Comparison of ENCODE assay signal across 15 cellular contexts in genomic region chr15:59260090-59260489, GRCh38. TPM values are rescaled to one million over a fixed set of nuclear protein-coding genes. Genes with fewer than 3 reads are reported as not detected.
DNase-seq lines count a peak whose midpoint lies in the region; ATAC-seq lines count a peak whose summit lies in the region.
"Had no signal": no experiment of that assay in that cellular context is flagged by ENCODE, and none has a peak within 500 bp of the region (broad histone marks: within the 10 kb centered on the region; RNA-seq: fewer than 3 reads in every experiment).

No MANE protein-coding gene starts in this region.

- ATAC-seq in stimulated activated naive CD8-positive, alpha-beta T cell treated with anti-CD3 and anti-CD28 coated beads, Interleukin-15, amount 100 ng/mL, for 72 hours, result no peak
- ATAC-seq in activated T-cell treated with anti-CD3 and anti-CD28 coated beads, Interleukin-2, amount 50 U/mL, for 4 hours, result no peak
- ATAC-seq in HG02840 (IDR thresholded peaks at IDR 0.05; ENCODE audit: low FRiP score, unreplicated experiment), result no peak

- no peaks in the 10 kb centered on the region for H3K27me3 Mint-ChIP-seq in stimulated activated naive CD8-positive, alpha-beta T cell treated with anti-CD3 and anti-CD28 coated beads, Interleukin-15, Interleukin-2, amounts not matched to agents 100 ng/mL and 50 ng/mL, for 24 hours
- no peaks in the 10 kb centered on the region for H3K27me3 Mint-ChIP-seq in stimulated activated naive CD8-positive, alpha-beta T cell treated with anti-CD3 and anti-CD28 coated beads, Interleukin-15, amount 100 ng/mL, for 72 hours
- H3K27me3 Mint-ChIP-seq in activated T-cell treated with anti-CD3 and anti-CD28 coated beads, Interleukin-2, amount 50 U/mL, for 4 hours (ENCODE audit: low read depth), result no peaks in the 10 kb centered on the region

- H3K36me3 ChIP-seq in mucosa of rectum (ENCODE audit: control insufficient read depth in 2 of 2, insufficient read depth in 2 of 2, low read length in 2 of 2) (no peaks in the 10 kb centered on the region), HAP-1 (replicated peaks) (no peaks in the 10 kb centered on the region)

- no peaks in the 10 kb centered on the region for H3K9me3 Mint-ChIP-seq in stimulated activated naive CD8-positive, alpha-beta T cell treated with anti-CD3 and anti-CD28 coated beads, Interleukin-15, Interleukin-2, amounts not matched to agents 100 ng/mL and 50 ng/mL, for 24 hours
- H3K9me3 Mint-ChIP-seq in stimulated activated naive CD8-positive, alpha-beta T cell treated with anti-CD3 and anti-CD28 coated beads, Interleukin-15, amount 100 ng/mL, for 72 hours, result no peaks in the 10 kb centered on the region
- H3K9me3 Mint-ChIP-seq in activated T-cell treated with anti-CD3 and anti-CD28 coated beads, Interleukin-2, amount 50 U/mL, for 4 hours, result no peaks in the 10 kb centered on the region

- H3K27me3 ChIP-seq in mucosa of rectum (ENCODE audit: control insufficient read depth in 2 of 2, insufficient read depth in 2 of 2, low read length in 2 of 2) (no peaks in the 10 kb centered on the region), HAP-1 (ENCODE audit: low read depth) (no peaks in the 10 kb centered on the region)

- peak overlapping the region; percentile 97 for H3K27ac Mint-ChIP-seq in stimulated activated naive CD8-positive, alpha-beta T cell treated with anti-CD3 and anti-CD28 coated beads, Interleukin-15, Interleukin-2, amounts not matched to agents 100 ng/mL and 50 ng/mL, for 24 hours
- H3K27ac Mint-ChIP-seq in stimulated activated naive CD8-positive, alpha-beta T cell treated with anti-CD3 and anti-CD28 coated beads, Interleukin-15, amount 100 ng/mL, for 72 hours, result no peak overlapping the region

- H3K4me3 Mint-ChIP-seq in stimulated activated naive CD8-positive, alpha-beta T cell treated with anti-CD3 and anti-CD28 coated beads, Interleukin-15, Interleukin-2, amounts not matched to agents 100 ng/mL and 50 ng/mL, for 24 hours, result no peak overlapping the region
- H3K4me3 Mint-ChIP-seq in stimulated activated naive CD8-positive, alpha-beta T cell treated with anti-CD3 and anti-CD28 coated beads, Interleukin-15, amount 100 ng/mL, for 72 hours, result no peak overlapping the region
- no peak overlapping the region for H3K4me3 Mint-ChIP-seq in activated T-cell treated with anti-CD3 and anti-CD28 coated beads, Interleukin-2, amount 50 U/mL, for 4 hours

- in situ Hi-C loops in HAP-1 (cut with MboI; ENCODE audit: low sequenced_read_pairs), result no loop called here

- H3K27ac ChIP-seq in cingulate gyrus (ENCODE audit: low read depth, low read length), result peak overlapping the region; percentile 96
- H3K27ac ChIP-seq in mucosa of rectum (ENCODE audit: low read depth in 2 of 2, low read length in 2 of 2), result peak overlapping the region; percentile 58 to 69

- peaks cover 53% of the 10 kb centered on the region for H3K4me1 Mint-ChIP-seq in stimulated activated naive CD8-positive, alpha-beta T cell treated with anti-CD3 and anti-CD28 coated beads, Interleukin-15, Interleukin-2, amounts not matched to agents 100 ng/mL and 50 ng/mL, for 24 hours (ENCODE audit: low read depth)
- H3K4me1 Mint-ChIP-seq in stimulated activated naive CD8-positive, alpha-beta T cell treated with anti-CD3 and anti-CD28 coated beads, Interleukin-15, amount 100 ng/mL, for 72 hours, result peaks cover 51% of the 10 kb centered on the region
- peaks cover 16% of the 10 kb centered on the region for H3K4me1 Mint-ChIP-seq in activated T-cell treated with anti-CD3 and anti-CD28 coated beads, Interleukin-2, amount 50 U/mL, for 4 hours (ENCODE audit: low read depth)

- H3K9ac ChIP-seq in mucosa of rectum (ENCODE audit: low read depth in 1 of 2, low read length in 2 of 2), result peak overlapping the region in 1 of 2 donors; percentile 23

- peaks cover 9% of the 10 kb centered on the region for H3K36me3 Mint-ChIP-seq in stimulated activated naive CD8-positive, alpha-beta T cell treated with anti-CD3 and anti-CD28 coated beads, Interleukin-15, Interleukin-2, amounts not matched to agents 100 ng/mL and 50 ng/mL, for 24 hours (ENCODE audit: low read depth)
- H3K36me3 Mint-ChIP-seq in activated T-cell treated with anti-CD3 and anti-CD28 coated beads, Interleukin-2, amount 50 U/mL, for 4 hours (ENCODE audit: insufficient read depth), result no peaks in the 10 kb centered on the region

- H3K4me3 ChIP-seq in mucosa of rectum (ENCODE audit: low read length in 2 of 2) (no peak overlapping the region), HAP-1 (no peak overlapping the region)

- H3K4me1 ChIP-seq in mucosa of rectum (ENCODE audit: control insufficient read depth in 2 of 2, insufficient read depth in 2 of 2, low read length in 2 of 2) (peaks cover 19 to 40% of the 10 kb centered on the region in 2 donors), HAP-1 (no peaks in the 10 kb centered on the region)

- no peak for DNase-seq in stimulated activated naive CD8-positive, alpha-beta T cell treated with anti-CD3 and anti-CD28 coated beads, Interleukin-15, amount 100 ng/mL, for 72 hours
- no peak for DNase-seq in activated T-cell treated with anti-CD3 and anti-CD28 coated beads, Interleukin-2, amount 50 U/mL, for 4 hours
- DNase-seq in H4 (ENCODE audit: low spot score), result no peak
- DNase-seq in HAP-1 (ENCODE audit: low spot score in 2 of 2), result no peak
- DNase-seq: GF-D8, glutamatergic neuron, SIG-M5 had no signal

- H3K9me3 ChIP-seq in mucosa of rectum (ENCODE audit: control insufficient read depth in 2 of 2, low read length in 2 of 2) (no peaks in the 10 kb centered on the region), HAP-1 (no peaks in the 10 kb centered on the region)

RNA-seq across cellular contexts. Expression of gene LDHAL6B, which starts 53.4 kb away (rescaled TPM):
- total RNA-seq in activated T-cell treated with anti-CD3 and anti-CD28 coated beads, Interleukin-2, amount 50 U/mL, for 4 hours, result not detected
- total RNA-seq in H4 (2014; rRNA removed; shearing (Covaris generic)), result not detected in 2 replicates
- total RNA-seq: epithelial cell of proximal tubule; M059J; pulmonary artery endothelial cell; T-helper 2 cell treated with Interferon-gamma antibody and Interleukin-4, amounts not matched to agents 100 ng/mL and 5 ng/mL, for 36 hours had no signal
